In genomic region chr20:63864545-63864977, GRCh38 we compare ENCODE assay signal across 9 cellular contexts. TPM values are rescaled to one million over a fixed set of nuclear protein-coding genes. Genes with fewer than 3 reads are reported as not detected.
DNase-seq lines count a peak whose midpoint lies in the region; ATAC-seq and TF ChIP-seq lines count a peak whose summit lies in the region.
"Had no signal": no experiment of that assay in that cellular context is flagged by ENCODE, and none has a peak within 500 bp of the region (broad histone marks: within the 10 kb centered on the region; RNA-seq: fewer than 3 reads in every experiment).

No MANE protein-coding gene starts in this region.

- peak overlapping the region; percentile 87 for H3K27ac ChIP-seq in RWPE2 (ENCODE audit: poor library complexity, severe bottlenecking)
- peak overlapping the region; percentile 98 for H3K27ac ChIP-seq in fibroblast of lung (ENCODE audit: insufficient read depth, low read length)
- peak overlapping the region; percentile 97 to 99 (median 98) for H3K27ac ChIP-seq in gastrocnemius medialis

- peak overlapping the region; percentile 58 for H3K9ac ChIP-seq in fibroblast of lung (ENCODE audit: insufficient read depth, low read length)

- DNase-seq in RWPE2 (ENCODE audit: low spot score) (peak; percentile 78), fibroblast of lung (ENCODE audit: low read depth in 2 of 2) (no peak), gastrocnemius medialis (no peak), globus pallidus (ENCODE audit: low spot score) (no peak), NCI-H345 treated with DMSO at 0.1 percent for 48 hours (lab: John Stamatoyannopoulos, UW; ENCODE audit: unreplicated experiment) (no peak), NCI-H2171 treated with DMSO at 0.1 percent for 48 hours (lab: John Stamatoyannopoulos, UW) (no peak)

- H3K79me2 ChIP-seq in fibroblast of lung (ENCODE audit: control insufficient read depth, insufficient read depth, low read length) = peaks cover 50% of the 10 kb centered on the region

- no peak for TF ChIP-seq POLR2A in gastrocnemius medialis (IDR thresholded peaks at IDR 0.05)

- intact Hi-C loops in gastrocnemius medialis (cut with DNase I; ENCODE audit: low total_unique reads) = loop anchor here (2.0 to 10.0 kb wide), 4 partner anchors 34 to 240 kb away; partner anchors contain the start of genes GMEB2 and ZBTB46

- in situ Hi-C loops in gastrocnemius medialis (cut with MboI; ENCODE audit: low sequenced_read_pairs in 4 of 4) = loop anchor here in 1 of 4 donors (10.0 kb wide), 1 partner anchor 80 kb away; no protein-coding TSS in a partner anchor

- H2AFZ ChIP-seq in fibroblast of lung (ENCODE audit: low read length) = peak overlapping the region; percentile 30

- H3K36me3 ChIP-seq in RWPE2 (ENCODE audit: low read depth) = peaks cover 41% of the 10 kb centered on the region
- H3K36me3 ChIP-seq in fibroblast of lung (ENCODE audit: control insufficient read depth, insufficient read depth, low read length) = peaks cover 23% of the 10 kb centered on the region
- H3K36me3 ChIP-seq in gastrocnemius medialis = peaks cover 0 to 10% of the 10 kb centered on the region in 2 donors

- peak; percentile 36 for ATAC-seq in GM18511 (IDR thresholded peaks at IDR 0.05; ENCODE audit: unreplicated experiment)
- ATAC-seq in RWPE2 (ENCODE audit: low read depth) = no peak
- no peak for ATAC-seq in gastrocnemius medialis
- no peak for ATAC-seq in activated CD4-positive, CD25-positive, alpha-beta regulatory T cell treated with anti-CD3 and anti-CD28 coated beads, Interleukin-2, amount 50 U/mL, for 24 hours

- peak overlapping the region; percentile 90 for H3K4me2 ChIP-seq in fibroblast of lung (ENCODE audit: extremely low read depth, insufficient read depth, low read length)

- H4K20me1 ChIP-seq in fibroblast of lung (ENCODE audit: control insufficient read depth, extremely low read depth, insufficient read depth, low read length) = no peaks in the 10 kb centered on the region

- H3K4me1 ChIP-seq in RWPE2 (ENCODE audit: insufficient read depth, poor library complexity, severe bottlenecking) = peaks cover 6% of the 10 kb centered on the region
- H3K4me1 ChIP-seq in fibroblast of lung (ENCODE audit: control insufficient read depth, extremely low read depth, insufficient read depth, low read length) = peaks cover 8% of the 10 kb centered on the region
- H3K4me1 ChIP-seq in gastrocnemius medialis = peaks cover 27 to 28% of the 10 kb centered on the region in 2 donors

- H3K9me3 ChIP-seq in RWPE2 (ENCODE audit: severe bottlenecking) (no peaks in the 10 kb centered on the region), fibroblast of lung (ENCODE audit: control insufficient read depth, insufficient read depth, low read depth, low read length) (no peaks in the 10 kb centered on the region), gastrocnemius medialis (no peaks in the 10 kb centered on the region)

- TF ChIP-seq CTCF in RWPE2 (IDR thresholded peaks at IDR 0.05; ENCODE audit: poor library complexity, severe bottlenecking) = peak; percentile 86
- no peak for TF ChIP-seq CTCF in fibroblast of lung (conservative IDR thresholded peaks at IDR 0.05 in 1 of 2, IDR thresholded peaks at IDR 0.05 in 1 of 2; ENCODE audit: low read depth in 1 of 2, low read length in 2 of 2)
- peak in 2 of 5 experiments; percentile 3 for TF ChIP-seq CTCF in gastrocnemius medialis (IDR thresholded peaks at IDR 0.05 in 4 of 5, conservative IDR thresholded peaks at IDR 0.05 in 1 of 5)

- peak overlapping the region; percentile 78 for H3K4me3 ChIP-seq in RWPE2 (ENCODE audit: severe bottlenecking)
- H3K4me3 ChIP-seq in fibroblast of lung (replicated peaks in 1 of 4; ENCODE audit: control extremely low read depth in 1 of 4, insufficient read depth in 1 of 4, low read depth in 3 of 4, low read length in 4 of 4) = peak overlapping the region; percentile 84 to 97 (median 89)
- H3K4me3 ChIP-seq in gastrocnemius medialis = peak overlapping the region; percentile 70 to 99 (median 88)

- H3K27me3 ChIP-seq in RWPE2 (ENCODE audit: insufficient read depth, poor library complexity, severe bottlenecking) (no peaks in the 10 kb centered on the region), fibroblast of lung (ENCODE audit: control insufficient read depth, insufficient read depth, low read length) (no peaks in the 10 kb centered on the region), gastrocnemius medialis (no peaks in the 10 kb centered on the region)

RNA-seq across cellular contexts. Expression of gene TPD52L2, which starts 0.5 kb away (rescaled TPM):
- total RNA-seq in fibroblast of lung = 84.2 and 123 TPM in 2 replicates
- 212 and 227 TPM in 2 replicates for polyA plus RNA-seq in fibroblast of lung
- 165 and 182 TPM in 2 replicates for polyA plus RNA-seq in fibroblast of lung (2012)
- polyA minus RNA-seq in fibroblast of lung (ENCODE audit: low replicate concordance) = 169 and 179 TPM in 2 replicates
- 10 to 100 TPM; 57.7 to 92.4 (median 59.8) TPM for total RNA-seq in gastrocnemius medialis

RNA-seq across cellular contexts. Expression of gene ABHD16B, which starts 3.3 kb away (rescaled TPM):
- not detected in 2 replicates for total RNA-seq in fibroblast of lung
- not detected in 2 replicates for polyA plus RNA-seq in fibroblast of lung
- polyA plus RNA-seq in fibroblast of lung (2012) = not detected in 2 replicates
- polyA minus RNA-seq in fibroblast of lung (ENCODE audit: low replicate concordance) = not detected in 2 replicates
- not detected for total RNA-seq in gastrocnemius medialis
- total RNA-seq: glomerular endothelial cell had no signal

RNA-seq across cellular contexts. Expression of gene DNAJC5, which starts 30.4 kb away (rescaled TPM):
- 35.7 and 48.9 TPM in 2 replicates for total RNA-seq in fibroblast of lung
- 29.2 and 29.6 TPM in 2 replicates for polyA plus RNA-seq in fibroblast of lung
- 36.3 and 40.0 TPM in 2 replicates for polyA plus RNA-seq in fibroblast of lung (2012)
- 72.3 and 78.4 TPM in 2 replicates for polyA minus RNA-seq in fibroblast of lung (ENCODE audit: low replicate concordance)
- total RNA-seq in gastrocnemius medialis = 10 to 100 TPM; 18.5 to 26.4 (median 22.5) TPM

RNA-seq across cellular contexts. Expression of gene ZBTB46, which starts 33.5 kb away (rescaled TPM):
- total RNA-seq in fibroblast of lung (2.8 and 4.5 TPM in 2 replicates), gastrocnemius medialis (1 to 10 TPM; 4.3 to 7.1 (median 5.6) TPM)
- polyA plus RNA-seq in fibroblast of lung = 0.53 and 0.96 TPM in 2 replicates
- polyA plus RNA-seq in fibroblast of lung (2012) = 1.8 and 2.4 TPM in 2 replicates
- polyA minus RNA-seq in fibroblast of lung (ENCODE audit: low replicate concordance) = 2.1 and 5.1 TPM in 2 replicates
